35 cellular contexts compared by ENCODE assay signal in genomic region chr1:229037806-229038405, GRCh38.
DNase-seq lines count a peak whose midpoint lies in the region; ATAC-seq, FAIRE-seq and TF ChIP-seq lines count a peak whose summit lies in the region.
"Had no signal": no experiment of that assay in that cellular context is flagged by ENCODE, and none has a peak within 500 bp of the region (broad histone marks: within the 10 kb centered on the region; RNA-seq: fewer than 3 reads in every experiment).

No MANE protein-coding gene starts in this region.

- H3K9me3 ChIP-seq in endodermal cell (ENCODE audit: control insufficient read depth, low read length): peaks cover 7% of the 10 kb centered on the region
- H3K9me3 ChIP-seq: body of pancreas, left ventricle myocardium inferior had no signal

- H3K36me3 ChIP-seq in bronchial epithelial cell (ENCODE audit: control insufficient read depth, insufficient read depth, low read length) (no peaks in the 10 kb centered on the region), endodermal cell (ENCODE audit: control insufficient read depth, insufficient read depth, low read length) (no peaks in the 10 kb centered on the region)
- H3K36me3 ChIP-seq: left ventricle myocardium inferior had no signal

- H3K4me3 ChIP-seq in bronchial epithelial cell (ENCODE audit: low read depth, low read length) (no peak overlapping the region), endodermal cell (ENCODE audit: low read length) (no peak overlapping the region)
- H3K4me3 ChIP-seq: body of pancreas, left ventricle myocardium inferior, skin epidermis had no signal

- no peaks in the 10 kb centered on the region for H3K9me3 Mint-ChIP-seq in endodermal cell
- H3K9me3 Mint-ChIP-seq: activated CD8-positive, alpha-beta T cell treated with anti-CD3 and anti-CD28 coated beads for 36 hours; natural killer cell; type B pancreatic cell had no signal

- peak; percentile 37 for DNase-seq in NCI-H82 (lab: John Stamatoyannopoulos, UW)
- no peak for DNase-seq in NCI-H82 treated with DMSO at 0.1 percent for 48 hours (lab: John Stamatoyannopoulos, UW; ENCODE audit: unreplicated experiment)
- peak; percentile 43 for DNase-seq in bronchial epithelial cell (ENCODE audit: low read depth)
- DNase-seq in iris pigment epithelial cell (ENCODE audit: low read depth): peak; percentile 46
- DNase-seq in endodermal cell: no peak
- no peak for DNase-seq in RPMI8226
- no peak for DNase-seq in activated CD4-positive, alpha-beta T cell treated with anti-CD3 and anti-CD28 coated beads, Interleukin-2, amount 50 U/mL, for 1 hour
- DNase-seq: 8988T; activated CD8-positive, alpha-beta memory T cell treated with anti-CD3 and anti-CD28 coated beads, Interleukin-2, amount 50 U/mL, for 48 hours; activated CD8-positive, alpha-beta T cell treated with anti-CD3 and anti-CD28 coated beads for 36 hours; activated naive CD4-positive, alpha-beta T cell treated with Interleukin-2 at 50 U/mL for 16 hours; body of pancreas; cerebellar nuclear complex; glutamatergic neuron; KG1; left ventricle myocardium inferior; MM.1S; natural killer cell; NCI-H1417 treated with DMSO at 0.1 percent for 48 hours; NCI-H2081; NCI-H748 treated with DMSO at 0.1 percent for 48 hours; SIG-M5; stimulated activated naive B cell treated with anti-CD40 and anti-IgM and Interleukin-4, amounts not matched to agents 10 μg/mL and 1 μg/mL and 100 μg/mL, for 72 hours; substantia nigra had no signal

- H3K27me3 ChIP-seq in bronchial epithelial cell (ENCODE audit: control insufficient read depth, insufficient read depth, low read length): no peaks in the 10 kb centered on the region
- H3K27me3 ChIP-seq in endodermal cell (ENCODE audit: control insufficient read depth, insufficient read depth, low read length, poor library complexity, severe bottlenecking): peaks cover 23% of the 10 kb centered on the region
- H3K27me3 ChIP-seq: body of pancreas had no signal

- TF ChIP-seq CTCF in bronchial epithelial cell (IDR thresholded peaks at IDR 0.05; ENCODE audit: insufficient read depth, low read length, severe bottlenecking) (no peak), endodermal cell (conservative IDR thresholded peaks at IDR 0.05) (no peak)

- peaks cover 16% of the 10 kb centered on the region for H3K4me1 Mint-ChIP-seq in endodermal cell

- 89 to 91% methylated on average over 2 to 4 of the region's 4 CpGs for whole genome bisulfite sequencing in endodermal cell (ENCODE audit: insufficient coverage in 1 of 2, insufficient read length in 1 of 2), 2 experiments

- no peaks in the 10 kb centered on the region for H3K36me3 Mint-ChIP-seq in endodermal cell (ENCODE audit: low read depth)
- H3K36me3 Mint-ChIP-seq: CD14-positive monocyte, type B pancreatic cell had no signal

- H3K27me3 Mint-ChIP-seq in endodermal cell (ENCODE audit: insufficient read depth): peaks cover 5% of the 10 kb centered on the region
- H3K27me3 Mint-ChIP-seq: type B pancreatic cell had no signal

- H3K9ac ChIP-seq in endodermal cell (ENCODE audit: extremely low read depth, low read length, poor library complexity, severe bottlenecking): no peak overlapping the region

- H3K4me3 Mint-ChIP-seq in endodermal cell: no peak overlapping the region
- H3K4me3 Mint-ChIP-seq: activated CD8-positive, alpha-beta T cell treated with anti-CD3 and anti-CD28 coated beads for 36 hours; activated T-helper 1 cell treated with anti-CD3 and anti-CD28 coated beads, Interleukin-12 subunit alpha, Interleukin-12 subunit beta, Interleukin-2, Interleukin-4 antibody, amounts not matched to agents 30 ng/mL and 10 ng/mL and 1 ng/mL, durations not matched to agents 14 hours and 24 hours and 36 hours; CD14-positive monocyte; natural killer cell; stimulated activated naive B cell treated with anti-CD40 and anti-IgM and Interleukin-4, amounts not matched to agents 10 μg/mL and 1 μg/mL and 100 μg/mL, for 72 hours; T-helper 2 cell treated with Interferon-gamma antibody and Interleukin-4, amounts not matched to agents 5 μg/mL and 100 μg/mL, for 36 hours; type B pancreatic cell had no signal

- no peak overlapping the region for H3K27ac Mint-ChIP-seq in endodermal cell
- H3K27ac Mint-ChIP-seq: activated CD8-positive, alpha-beta T cell treated with anti-CD3 and anti-CD28 coated beads for 36 hours; activated T-helper 1 cell treated with anti-CD3 and anti-CD28 coated beads, Interleukin-12 subunit alpha, Interleukin-12 subunit beta, Interleukin-2, Interleukin-4 antibody, amounts not matched to agents 30 ng/mL and 10 ng/mL and 1 ng/mL, durations not matched to agents 14 hours and 24 hours and 36 hours; CD14-positive monocyte; natural killer cell; stimulated activated naive B cell treated with anti-CD40 and anti-IgM and Interleukin-4, amounts not matched to agents 10 μg/mL and 1 μg/mL and 100 μg/mL, for 72 hours; T-helper 2 cell treated with Interferon-gamma antibody and Interleukin-4, amounts not matched to agents 5 μg/mL and 100 μg/mL, for 36 hours; type B pancreatic cell had no signal

- FAIRE-seq in bronchial epithelial cell (lab: Jason Lieb, UNC): no peak
- FAIRE-seq: GM18507, GM19239, H54, islet of Langerhans, RCC 7860 had no signal

- no peak overlapping the region for H3K27ac ChIP-seq in endodermal cell (ENCODE audit: low read depth, low read length)
- H3K27ac ChIP-seq: body of pancreas, left ventricle myocardium inferior, skin epidermis had no signal

- H3K4me1 ChIP-seq in endodermal cell (ENCODE audit: control insufficient read depth, insufficient read depth, low read length): no peaks in the 10 kb centered on the region
- H3K4me1 ChIP-seq: body of pancreas had no signal

- no peak for ATAC-seq in GM21447 (IDR thresholded peaks at IDR 0.05; ENCODE audit: unreplicated experiment)
- ATAC-seq: activated CD8-positive, alpha-beta T cell treated with anti-CD3 and anti-CD28 coated beads for 36 hours; body of pancreas; natural killer cell; stimulated activated naive B cell treated with anti-CD40 and anti-IgM and Interleukin-4, amounts not matched to agents 10 μg/mL and 1 μg/mL and 100 μg/mL, for 72 hours had no signal

Comparison
In these comparisons a context has a peak if more than half of its experiments do, and no peak if none do; other contexts are left out.
1. DNase-seq: peak in NCI-H82 (single experiment), bronchial epithelial cell (single experiment) and iris pigment epithelial cell (single experiment); none in NCI-H82 treated with DMSO at 0.1 percent for 48 hours (single experiment), endodermal cell (single experiment), RPMI8226 (single experiment) and activated CD4-positive, alpha-beta T cell treated with anti-CD3 and anti-CD28 coated beads, Interleukin-2, amount 50 U/mL, for 1 hour (single experiment).